Comparison of ENCODE assay signal across 12 cellular contexts in genomic region chr6:134060491-134061106, GRCh38. TPM values are rescaled to one million over a fixed set of nuclear protein-coding genes. Genes with fewer than 3 reads are reported as not detected.
DNase-seq lines count a peak whose midpoint lies in the region; ATAC-seq and TF ChIP-seq lines count a peak whose summit lies in the region.
"Had no signal": no experiment of that assay in that cellular context is flagged by ENCODE, and none has a peak within 500 bp of the region (broad histone marks: within the 10 kb centered on the region; RNA-seq: fewer than 3 reads in every experiment).

No MANE protein-coding gene starts in this region.

- TF ChIP-seq EP300 in tibial nerve (IDR thresholded peaks at IDR 0.05): no peak

- no peaks in the 10 kb centered on the region for H3K36me3 ChIP-seq in HCT116 (ENCODE audit: control insufficient read depth in 1 of 2, insufficient read depth in 2 of 2, low read length in 2 of 2)
- no peaks in the 10 kb centered on the region for H3K36me3 ChIP-seq in Peyer's patch
- no peaks in the 10 kb centered on the region for H3K36me3 ChIP-seq in tibial nerve
- H3K36me3 ChIP-seq: gastrocnemius medialis had no signal

- intact Hi-C loops in HCT116 (cut with micrococcal nuclease): no loop called here

- no peaks in the 10 kb centered on the region for H4K20me1 ChIP-seq in HCT116 (ENCODE audit: insufficient read depth)

- H3K4me3 ChIP-seq in HCT116 (replicated peaks in 1 of 2; ENCODE audit: low read depth in 1 of 2, low read length in 2 of 2) (no peak overlapping the region), fibroblast of mammary gland (ENCODE audit: control insufficient read depth, low read depth, low read length) (no peak overlapping the region), Peyer's patch (no peak overlapping the region), tibial nerve (no peak overlapping the region)
- H3K4me3 ChIP-seq: gastrocnemius medialis had no signal

- H3K27ac ChIP-seq in HCT116 (ENCODE audit: low read depth, low read length) (no peak overlapping the region), Peyer's patch (no peak overlapping the region), tibial nerve (no peak overlapping the region)
- H3K27ac ChIP-seq: gastrocnemius medialis had no signal

- POLR2A ChIA-PET in HCT116 (lab: Charles Lee) (no interaction called here), GM10248 (lab: Yijun Ruan, JAX) (no interaction called here)

- H3K4me1 ChIP-seq in HCT116 (ENCODE audit: control insufficient read depth in 1 of 2, insufficient read depth in 2 of 2, low read length in 2 of 2) (peaks cover 5 to 25% of the 10 kb centered on the region in 2 experiments; a peak in 2 of 4 replicates), Peyer's patch (no peaks in the 10 kb centered on the region), tibial nerve (peaks cover 0 to 7% (median 0%) of the 10 kb centered on the region in 4 donors)

- peak; percentile 49; the same call in 1 of the 2 replicates for ATAC-seq in HCT116
- ATAC-seq: gastrocnemius medialis had no signal

- no peak overlapping the region for H2AFZ ChIP-seq in HCT116 (ENCODE audit: low read depth, low read length, poor library complexity, severe bottlenecking)

- 81 to 87% methylated on average over 5 of the region's 5 CpGs for WGBS in tibial nerve, 2 donors

- DNase-seq in HCT116 (ENCODE audit: low read depth, low spot score) (no peak), SW 1271 (lab: John Stamatoyannopoulos, UW) (peak; percentile 21 to 72), fibroblast of mammary gland (ENCODE audit: low read depth) (peak; percentile 47), renal cortical epithelial cell (ENCODE audit: low read depth) (peak; percentile 92), Peyer's patch (no peak), HUDEP-2 (lab: John Stamatoyannopoulos, UW; ENCODE audit: unreplicated experiment in 76 of 76) (no peak), GM10248 (ENCODE audit: extremely low spot score) (no peak), tibial nerve (ENCODE audit: low spot score in 2 of 2) (no peak)
- DNase-seq: activated CD4-positive, alpha-beta memory T cell treated with anti-CD3 and anti-CD28 coated beads for 36 hours; DND-41; gastrocnemius medialis; NCI-H2171 treated with DMSO at 0.1 percent for 48 hours had no signal

- no peaks in the 10 kb centered on the region for H3K9me2 ChIP-seq in HCT116 (ENCODE audit: insufficient read depth)

- CTCF ChIA-PET in HCT116 (lab: Charles Lee): interaction anchor here (1.0 to 1.1 kb wide), 2 partner anchors 37 to 137 kb away, joined by 3 read pairs; no protein-coding TSS in a partner anchor
- CTCF ChIA-PET in GM10248 (lab: Yijun Ruan, JAX): interaction anchor here (1.1 to 6.2 kb wide), 8 partner anchors 9 to 137 kb away, joined by 3 to 122 read pairs (median 4); partner anchors contain the start of gene SLC2A12

- no peaks in the 10 kb centered on the region for H3K79me2 ChIP-seq in HCT116 (ENCODE audit: insufficient read depth, low read length)

- no peaks in the 10 kb centered on the region for H3K27me3 ChIP-seq in HCT116 (ENCODE audit: insufficient read depth, low read length)
- H3K27me3 ChIP-seq in Peyer's patch: no peaks in the 10 kb centered on the region
- no peaks in the 10 kb centered on the region for H3K27me3 ChIP-seq in tibial nerve
- H3K27me3 ChIP-seq: gastrocnemius medialis had no signal

- BruUV-seq in HCT116 (replicated peaks; lab: Mats Ljungman, UMichigan): no TSS peak

- no peak for TF ChIP-seq POLR2A in HCT116 (IDR thresholded peaks at IDR 0.05; ENCODE audit: borderline replicate concordance, extremely low read depth, insufficient read depth, insufficient read length)
- TF ChIP-seq POLR2A in Peyer's patch (IDR thresholded peaks at IDR 0.05): no peak
- TF ChIP-seq POLR2A in tibial nerve (IDR thresholded peaks at IDR 0.05): no peak

- no peak overlapping the region for H3K9ac ChIP-seq in HCT116 (ENCODE audit: low read length)

- TF ChIP-seq RAD21 in HCT116 (IDR thresholded peaks at IDR 0.05; ENCODE audit: low read depth): no peak

- peak overlapping the region; percentile 27 for H3K4me2 ChIP-seq in HCT116 (ENCODE audit: low read length)

- H3K9me3 ChIP-seq in HCT116 (ENCODE audit: control insufficient read depth in 1 of 2, insufficient read depth in 1 of 2, low read depth in 1 of 2, low read length in 2 of 2) (no peaks in the 10 kb centered on the region), Peyer's patch (no peaks in the 10 kb centered on the region), tibial nerve (no peaks in the 10 kb centered on the region)
- H3K9me3 ChIP-seq: gastrocnemius medialis had no signal

- TF ChIP-seq CTCF in HCT116 (IDR thresholded peaks at IDR 0.05 in 2 of 3, conservative IDR thresholded peaks at IDR 0.05 in 1 of 3; ENCODE audit: borderline replicate concordance in 1 of 3, insufficient read depth in 1 of 3, low read depth in 2 of 3, low read length in 2 of 3): no peak
- TF ChIP-seq CTCF in fibroblast of mammary gland (conservative IDR thresholded peaks at IDR 0.05; ENCODE audit: control insufficient read depth, insufficient read depth, low read depth, low read length): no peak
- no peak for TF ChIP-seq CTCF in Peyer's patch (IDR thresholded peaks at IDR 0.05)
- no peak for TF ChIP-seq CTCF in GM10248 (IDR thresholded peaks at IDR 0.05; ENCODE audit: control extremely low read depth, extremely low read depth, low read depth, missing control alignments)
- no peak for TF ChIP-seq CTCF in tibial nerve (IDR thresholded peaks at IDR 0.05)

- RAD21 ChIA-PET in HCT116 (lab: Charles Lee; ENCODE audit: low non-redundant PET in 1 of 2, low total read pairs in 2 of 2, uncharacterized antibody in 2 of 2, unreplicated experiment in 2 of 2): no interaction called here

TF ChIP-seq in HCT116, 20 proteins besides CTCF, POLR2A, EP300 and RAD21:
- no peak for TF ChIP-seq SIN3A (IDR thresholded peaks at IDR 0.05; ENCODE audit: low read depth)
- TF ChIP-seq ZNF274 (IDR thresholded peaks at IDR 0.05; ENCODE audit: low read depth, low read length): no peak
- no peak for TF ChIP-seq EZH2 (IDR thresholded peaks at IDR 0.05)
- no peak for TF ChIP-seq CEBPB (IDR thresholded peaks at IDR 0.05; ENCODE audit: low read depth)
- TF ChIP-seq REST (IDR thresholded peaks at IDR 0.05; ENCODE audit: low read depth): no peak
- TF ChIP-seq SRF (IDR thresholded peaks at IDR 0.05; ENCODE audit: low read depth): no peak
- TF ChIP-seq TCF7L2 (IDR thresholded peaks at IDR 0.05; ENCODE audit: borderline replicate concordance, extremely low read depth, insufficient read depth, insufficient read length): no peak
- TF ChIP-seq ZFX (IDR thresholded peaks at IDR 0.05): no peak
- TF ChIP-seq ELF1 (IDR thresholded peaks at IDR 0.05; ENCODE audit: borderline replicate concordance, low read depth): no peak
- TF ChIP-seq FOSL1 (IDR thresholded peaks at IDR 0.05; ENCODE audit: low read depth): no peak
- no peak for TF ChIP-seq EGR1 (IDR thresholded peaks at IDR 0.05; ENCODE audit: low read depth)
- TF ChIP-seq EZH2phosphoT487 (IDR thresholded peaks at IDR 0.05; ENCODE audit: borderline replicate concordance): no peak
- TF ChIP-seq POLR2AphosphoS5 (IDR thresholded peaks at IDR 0.05; ENCODE audit: low read depth, low read length): no peak
- no peak; the same call in 1 of the 2 replicates for TF ChIP-seq JUND (IDR thresholded peaks at IDR 0.05)

RNA-seq across cellular contexts. Expression of gene SLC2A12, which starts 8.2 kb away (rescaled TPM):
- total RNA-seq in HCT116 (2021; ENCODE audit: unreplicated experiment): 2.1 TPM
- polyA plus RNA-seq in HCT116 (2012): 1.7 and 2.5 TPM in 2 replicates
- total RNA-seq in renal cortical epithelial cell: 1.8 and 3.6 TPM in 2 replicates
- under 1 TPM in 3 of 4 donors, not detected in 1; 0.35 to 0.67 (median 0.66) TPM for total RNA-seq in Peyer's patch
- 1 to 10 TPM in 1 of 4 donors, under 1 TPM in 3; 0.39 to 2.2 (median 0.61) TPM for total RNA-seq in tibial nerve

Comparison
In these comparisons a context has a peak if more than half of its experiments do, and no peak if none do; other contexts are left out.
1. DNase-seq: peak in SW 1271 (2 of 2), fibroblast of mammary gland (single experiment) and renal cortical epithelial cell (single experiment); none in HCT116 (single experiment), Peyer's patch (0 of 3), HUDEP-2 (0 of 76), GM10248 (single experiment) and tibial nerve (0 of 2).